1 cellular context compared by ENCODE assay signal in the genomic region with DNA sequence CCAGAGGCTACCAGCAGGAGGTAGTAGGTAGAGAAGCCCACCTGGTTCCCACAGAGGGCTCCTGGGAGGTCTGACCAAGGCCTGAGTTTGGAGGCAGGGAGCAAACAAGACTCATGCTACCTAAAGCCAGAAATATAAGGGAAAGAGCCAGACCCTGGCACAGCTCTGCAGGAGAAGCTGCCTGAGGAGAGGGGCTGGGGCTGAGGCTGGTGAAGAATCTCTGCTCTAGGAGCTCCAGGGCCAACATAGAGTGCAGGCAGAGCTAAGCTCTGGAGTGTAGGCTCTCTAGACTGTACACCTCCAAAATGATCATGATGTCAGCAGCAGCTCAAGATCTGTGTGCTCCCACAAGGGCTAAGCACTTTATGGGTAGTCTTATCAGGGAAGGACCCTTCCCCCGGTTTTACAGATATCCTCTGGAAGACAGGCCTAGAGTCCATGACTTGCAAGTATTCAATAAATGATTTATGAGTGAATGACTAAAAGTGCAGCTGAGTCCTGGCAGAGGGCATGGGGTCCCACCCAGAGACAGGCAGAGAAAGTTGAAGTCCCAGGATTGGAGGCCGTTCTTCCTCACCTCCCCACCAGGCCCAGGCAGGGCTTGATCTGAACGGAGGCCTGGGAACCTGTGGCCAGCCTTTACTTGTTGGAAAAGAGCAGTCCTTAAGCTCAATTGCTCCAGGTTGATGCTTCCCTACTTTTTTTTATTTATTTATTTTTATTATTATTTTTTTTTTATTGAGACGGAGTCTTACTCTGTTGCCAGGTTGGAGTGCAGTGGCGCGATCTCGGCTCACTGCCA.
TF ChIP-seq lines count a peak whose summit lies in the region.

No MANE protein-coding gene starts in this region.

TF ChIP-seq in K562, 482 proteins besides CTCF, POLR2A, EP300 and RAD21 (continued from another document):
- TF ChIP-seq, protein P1, sequence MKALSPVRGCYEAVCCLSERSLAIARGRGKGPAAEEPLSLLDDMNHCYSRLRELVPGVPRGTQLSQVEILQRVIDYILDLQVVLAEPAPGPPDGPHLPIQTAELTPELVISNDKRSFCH (CRISPR knock-in tag; IDR thresholded peaks at IDR 0.05) = no peak
- TF ChIP-seq, protein P1 (tag; IDR thresholded peaks at IDR 0.05) = no peak
- TF ChIP-seq ZNF239 (CRISPR knock-in tag; IDR thresholded peaks at IDR 0.05) (no peak), YBX1 (IDR thresholded peaks at IDR 0.05) (no peak), PHTF2 (CRISPR knock-in tag; IDR thresholded peaks at IDR 0.05) (no peak), ZNF23 (CRISPR knock-in tag; IDR thresholded peaks at IDR 0.05) (no peak), MTA2 (IDR thresholded peaks at IDR 0.05; ENCODE audit: low read depth) (no peak), NCOA6 (IDR thresholded peaks at IDR 0.05) (no peak), STAT5A (IDR thresholded peaks at IDR 0.05; ENCODE audit: borderline replicate concordance, low read length) (no peak), POLR2AphosphoS2 (IDR thresholded peaks at IDR 0.05; ENCODE audit: low read length) (peak; percentile 69; the same call in 1 of the 2 replicates), ZNF583 (CRISPR knock-in tag; IDR thresholded peaks at IDR 0.05) (no peak), ZNF3 (CRISPR knock-in tag; IDR thresholded peaks at IDR 0.05) (no peak), PHF8 (IDR thresholded peaks at IDR 0.05; ENCODE audit: borderline replicate concordance, low read length) (no peak), ZNF140 (CRISPR knock-in tag; IDR thresholded peaks at IDR 0.05) (no peak), SRSF9 (IDR thresholded peaks at IDR 0.05; ENCODE audit: borderline replicate concordance, low read depth, low read length) (no peak), HNRNPLL (IDR thresholded peaks at IDR 0.05; ENCODE audit: low read depth, low read length, poor library complexity, severe bottlenecking) (no peak), ATF1 (CRISPR knock-in tag; IDR thresholded peaks at IDR 0.05) (no peak), ATF1 (tag; IDR thresholded peaks at IDR 0.05) (no peak), MEIS2 (IDR thresholded peaks at IDR 0.05; ENCODE audit: partially characterized antibody) (peak; percentile 86), ZNF445 (CRISPR knock-in tag; IDR thresholded peaks at IDR 0.05; ENCODE audit: low read depth) (no peak), NFATC3 (IDR thresholded peaks at IDR 0.05) (no peak), MCM2 (IDR thresholded peaks at IDR 0.05; ENCODE audit: low read depth) (no peak)
- TF ChIP-seq, protein P2, sequence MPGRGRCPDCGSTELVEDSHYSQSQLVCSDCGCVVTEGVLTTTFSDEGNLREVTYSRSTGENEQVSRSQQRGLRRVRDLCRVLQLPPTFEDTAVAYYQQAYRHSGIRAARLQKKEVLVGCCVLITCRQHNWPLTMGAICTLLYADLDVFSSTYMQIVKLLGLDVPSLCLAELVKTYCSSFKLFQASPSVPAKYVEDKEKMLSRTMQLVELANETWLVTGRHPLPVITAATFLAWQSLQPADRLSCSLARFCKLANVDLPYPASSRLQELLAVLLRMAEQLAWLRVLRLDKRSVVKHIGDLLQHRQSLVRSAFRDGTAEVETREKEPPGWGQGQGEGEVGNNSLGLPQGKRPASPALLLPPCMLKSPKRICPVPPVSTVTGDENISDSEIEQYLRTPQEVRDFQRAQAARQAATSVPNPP (IDR thresholded peaks at IDR 0.05; ENCODE audit: borderline replicate concordance, insufficient read depth, insufficient read length) = no peak
- TF ChIP-seq, protein P3, sequence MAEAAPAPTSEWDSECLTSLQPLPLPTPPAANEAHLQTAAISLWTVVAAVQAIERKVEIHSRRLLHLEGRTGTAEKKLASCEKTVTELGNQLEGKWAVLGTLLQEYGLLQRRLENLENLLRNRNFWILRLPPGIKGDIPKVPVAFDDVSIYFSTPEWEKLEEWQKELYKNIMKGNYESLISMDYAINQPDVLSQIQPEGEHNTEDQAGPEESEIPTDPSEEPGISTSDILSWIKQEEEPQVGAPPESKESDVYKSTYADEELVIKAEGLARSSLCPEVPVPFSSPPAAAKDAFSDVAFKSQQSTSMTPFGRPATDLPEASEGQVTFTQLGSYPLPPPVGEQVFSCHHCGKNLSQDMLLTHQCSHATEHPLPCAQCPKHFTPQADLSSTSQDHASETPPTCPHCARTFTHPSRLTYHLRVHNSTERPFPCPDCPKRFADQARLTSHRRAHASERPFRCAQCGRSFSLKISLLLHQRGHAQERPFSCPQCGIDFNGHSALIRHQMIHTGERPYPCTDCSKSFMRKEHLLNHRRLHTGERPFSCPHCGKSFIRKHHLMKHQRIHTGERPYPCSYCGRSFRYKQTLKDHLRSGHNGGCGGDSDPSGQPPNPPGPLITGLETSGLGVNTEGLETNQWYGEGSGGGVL (CRISPR knock-in tag; IDR thresholded peaks at IDR 0.05) = no peak
- TF ChIP-seq, protein P4, sequence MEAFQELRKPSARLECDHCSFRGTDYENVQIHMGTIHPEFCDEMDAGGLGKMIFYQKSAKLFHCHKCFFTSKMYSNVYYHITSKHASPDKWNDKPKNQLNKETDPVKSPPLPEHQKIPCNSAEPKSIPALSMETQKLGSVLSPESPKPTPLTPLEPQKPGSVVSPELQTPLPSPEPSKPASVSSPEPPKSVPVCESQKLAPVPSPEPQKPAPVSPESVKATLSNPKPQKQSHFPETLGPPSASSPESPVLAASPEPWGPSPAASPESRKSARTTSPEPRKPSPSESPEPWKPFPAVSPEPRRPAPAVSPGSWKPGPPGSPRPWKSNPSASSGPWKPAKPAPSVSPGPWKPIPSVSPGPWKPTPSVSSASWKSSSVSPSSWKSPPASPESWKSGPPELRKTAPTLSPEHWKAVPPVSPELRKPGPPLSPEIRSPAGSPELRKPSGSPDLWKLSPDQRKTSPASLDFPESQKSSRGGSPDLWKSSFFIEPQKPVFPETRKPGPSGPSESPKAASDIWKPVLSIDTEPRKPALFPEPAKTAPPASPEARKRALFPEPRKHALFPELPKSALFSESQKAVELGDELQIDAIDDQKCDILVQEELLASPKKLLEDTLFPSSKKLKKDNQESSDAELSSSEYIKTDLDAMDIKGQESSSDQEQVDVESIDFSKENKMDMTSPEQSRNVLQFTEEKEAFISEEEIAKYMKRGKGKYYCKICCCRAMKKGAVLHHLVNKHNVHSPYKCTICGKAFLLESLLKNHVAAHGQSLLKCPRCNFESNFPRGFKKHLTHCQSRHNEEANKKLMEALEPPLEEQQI (IDR thresholded peaks at IDR 0.05) = no peak
- TF ChIP-seq, protein P5, sequence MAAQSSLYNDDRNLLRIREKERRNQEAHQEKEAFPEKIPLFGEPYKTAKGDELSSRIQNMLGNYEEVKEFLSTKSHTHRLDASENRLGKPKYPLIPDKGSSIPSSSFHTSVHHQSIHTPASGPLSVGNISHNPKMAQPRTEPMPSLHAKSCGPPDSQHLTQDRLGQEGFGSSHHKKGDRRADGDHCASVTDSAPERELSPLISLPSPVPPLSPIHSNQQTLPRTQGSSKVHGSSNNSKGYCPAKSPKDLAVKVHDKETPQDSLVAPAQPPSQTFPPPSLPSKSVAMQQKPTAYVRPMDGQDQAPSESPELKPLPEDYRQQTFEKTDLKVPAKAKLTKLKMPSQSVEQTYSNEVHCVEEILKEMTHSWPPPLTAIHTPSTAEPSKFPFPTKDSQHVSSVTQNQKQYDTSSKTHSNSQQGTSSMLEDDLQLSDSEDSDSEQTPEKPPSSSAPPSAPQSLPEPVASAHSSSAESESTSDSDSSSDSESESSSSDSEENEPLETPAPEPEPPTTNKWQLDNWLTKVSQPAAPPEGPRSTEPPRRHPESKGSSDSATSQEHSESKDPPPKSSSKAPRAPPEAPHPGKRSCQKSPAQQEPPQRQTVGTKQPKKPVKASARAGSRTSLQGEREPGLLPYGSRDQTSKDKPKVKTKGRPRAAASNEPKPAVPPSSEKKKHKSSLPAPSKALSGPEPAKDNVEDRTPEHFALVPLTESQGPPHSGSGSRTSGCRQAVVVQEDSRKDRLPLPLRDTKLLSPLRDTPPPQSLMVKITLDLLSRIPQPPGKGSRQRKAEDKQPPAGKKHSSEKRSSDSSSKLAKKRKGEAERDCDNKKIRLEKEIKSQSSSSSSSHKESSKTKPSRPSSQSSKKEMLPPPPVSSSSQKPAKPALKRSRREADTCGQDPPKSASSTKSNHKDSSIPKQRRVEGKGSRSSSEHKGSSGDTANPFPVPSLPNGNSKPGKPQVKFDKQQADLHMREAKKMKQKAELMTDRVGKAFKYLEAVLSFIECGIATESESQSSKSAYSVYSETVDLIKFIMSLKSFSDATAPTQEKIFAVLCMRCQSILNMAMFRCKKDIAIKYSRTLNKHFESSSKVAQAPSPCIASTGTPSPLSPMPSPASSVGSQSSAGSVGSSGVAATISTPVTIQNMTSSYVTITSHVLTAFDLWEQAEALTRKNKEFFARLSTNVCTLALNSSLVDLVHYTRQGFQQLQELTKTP (IDR thresholded peaks at IDR 0.05; ENCODE audit: low read depth in 1 of 2, partially characterized antibody in 2 of 2) = no peak
- TF ChIP-seq, protein P6, sequence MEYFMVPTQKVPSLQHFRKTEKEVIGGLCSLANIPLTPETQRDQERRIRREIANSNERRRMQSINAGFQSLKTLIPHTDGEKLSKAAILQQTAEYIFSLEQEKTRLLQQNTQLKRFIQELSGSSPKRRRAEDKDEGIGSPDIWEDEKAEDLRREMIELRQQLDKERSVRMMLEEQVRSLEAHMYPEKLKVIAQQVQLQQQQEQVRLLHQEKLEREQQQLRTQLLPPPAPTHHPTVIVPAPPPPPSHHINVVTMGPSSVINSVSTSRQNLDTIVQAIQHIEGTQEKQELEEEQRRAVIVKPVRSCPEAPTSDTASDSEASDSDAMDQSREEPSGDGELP (CRISPR knock-in tag; IDR thresholded peaks at IDR 0.05; ENCODE audit: borderline replicate concordance) = 0 out of 2 replicates have a peak, but pooled peaks have one; percentile 13
